Comparison of ENCODE assay signal across 22 cellular contexts in the genomic region with DNA sequence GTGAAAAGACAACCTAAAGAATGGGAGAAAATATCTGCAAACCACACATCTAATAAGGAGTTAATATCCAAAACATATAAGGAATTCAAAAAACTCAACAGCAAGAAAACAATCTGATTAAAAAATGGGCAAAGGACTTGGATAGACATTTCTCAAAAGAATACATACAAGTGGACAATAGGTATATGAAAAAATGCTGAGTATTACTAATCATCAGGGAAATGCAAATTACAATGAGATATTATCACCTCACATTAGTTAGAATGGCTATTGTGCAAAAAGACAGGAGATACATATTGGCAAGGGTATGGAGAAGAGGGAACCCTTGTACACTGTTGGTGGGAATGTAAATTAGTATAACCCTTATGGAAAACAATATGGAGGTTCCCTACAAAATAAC.
"Had no signal": no experiment of that assay in that cellular context is flagged by ENCODE, and none has a peak within 500 bp of the region (broad histone marks: within the 10 kb centered on the region; RNA-seq: fewer than 3 reads in every experiment).

No MANE protein-coding gene starts in this region.

- H3K36me3 ChIP-seq: MG63, SJSA1 had no signal

- H3K4me3 ChIP-seq: MG63, SJSA1, SK-N-MC had no signal

- DNase-seq: Karpas-422; KG1; MG63; NCI-H1092 treated with DMSO at 0.1 percent for 48 hours; NCI-H1436; NCI-H187; NCI-H2029; NCI-H2081 treated with DMSO at 0.1 percent for 48 hours; NCI-H2171; NCI-H446; NCI-H510A; NCI-H524 treated with DMSO at 0.1 percent for 48 hours; NCI-H69; NCI-H774; NK-92 treated with Interleukin-12 subunit alpha and Interleukin-12 subunit beta, amount 100 ng/mL, for 24 hours; OCI-M1; Right ventricle myocardium superior; RPMI8226; SIG-M5 had no signal

- H3K27me3 ChIP-seq: MG63, SJSA1 had no signal

- H3K27ac ChIP-seq: SJSA1, SK-N-MC had no signal

- FAIRE-seq: RCC 7860 had no signal

- H3K9me3 ChIP-seq: SJSA1 had no signal

- H3K4me1 ChIP-seq: SJSA1 had no signal
